ENCODE assay signal across 8 cellular contexts in genomic region chr9:78032599-78033457, GRCh38. TPM values are rescaled to one million over a fixed set of nuclear protein-coding genes. Genes with fewer than 3 reads are reported as not detected.
A peak's percentile ranks its signal among the peaks of the same experiment; 100 is the strongest.
DNase-seq lines count a peak whose midpoint lies in the region; ATAC-seq and TF ChIP-seq lines count a peak whose summit lies in the region.

No MANE protein-coding gene starts in this region.

- TF ChIP-seq CTCF in C4-2B (conservative IDR thresholded peaks at IDR 0.05) (no peak), ascending aorta (IDR thresholded peaks at IDR 0.05) (no peak), GM10266 (IDR thresholded peaks at IDR 0.05; ENCODE audit: control insufficient read depth, insufficient read depth, low read depth, missing control alignments) (no peak)

- H3K4me1 ChIP-seq in HUES64 (ENCODE audit: insufficient read depth, low read length) (peaks cover 23% of the 10 kb centered on the region; the same call in 1 of the 2 replicates), ascending aorta (peaks cover 0 to 11% of the 10 kb centered on the region in 2 donors), subcutaneous abdominal adipose tissue (ENCODE audit: control insufficient read depth in 5 of 5, insufficient read depth in 5 of 5, low read length in 5 of 5) (peaks cover 3 to 46% (median 31%) of the 10 kb centered on the region in 5 donors)

- H3K4me3 ChIP-seq in HUES64 (ENCODE audit: low read length) (peak overlapping the region; percentile 94), ascending aorta (peak overlapping the region; percentile 88 to 95), subcutaneous abdominal adipose tissue (ENCODE audit: low read depth in 1 of 5, low read length in 5 of 5) (peak overlapping the region; percentile 87 to 93 (median 89))

- intact Hi-C loops in ascending aorta (cut with DNase I) = loop anchor here (2.0 to 10.0 kb wide), 7 partner anchors 86 to 858 kb away; partner anchors contain the start of genes GNA14 and VPS13A

- no peaks in the 10 kb centered on the region for H3K9me3 ChIP-seq in HUES64 (ENCODE audit: insufficient read depth, low read depth, low read length)
- H3K9me3 ChIP-seq in ascending aorta = no peaks in the 10 kb centered on the region
- H3K9me3 ChIP-seq in subcutaneous abdominal adipose tissue (ENCODE audit: control insufficient read depth in 5 of 5, low read length in 5 of 5) = no peaks in the 10 kb centered on the region

- H3K9ac ChIP-seq in HUES64 (ENCODE audit: low read depth, low read length) (peak overlapping the region; percentile 90), subcutaneous abdominal adipose tissue (ENCODE audit: low read length in 5 of 5) (peak overlapping the region; percentile 87 to 94 (median 89))

- no peak for DNase-seq in ascending aorta (ENCODE audit: low spot score in 2 of 2)
- DNase-seq in glomerular visceral epithelial cell (ENCODE audit: extremely low spot score) = no peak
- no peak for DNase-seq in GM10266 (ENCODE audit: extremely low spot score)

- no peaks in the 10 kb centered on the region for H3K36me3 ChIP-seq in HUES64 (ENCODE audit: insufficient read depth, low read length)
- no peaks in the 10 kb centered on the region for H3K36me3 ChIP-seq in ascending aorta
- no peaks in the 10 kb centered on the region for H3K36me3 ChIP-seq in subcutaneous abdominal adipose tissue (ENCODE audit: control insufficient read depth in 5 of 5, insufficient read depth in 5 of 5, low read length in 5 of 5)

- peak overlapping the region; percentile 61 for H3K27ac ChIP-seq in C4-2B
- H3K27ac ChIP-seq in HUES64 (ENCODE audit: low read depth, low read length) = peak overlapping the region; percentile 83
- H3K27ac ChIP-seq in ascending aorta = peak overlapping the region; percentile 91 to 98
- H3K27ac ChIP-seq in layer of hippocampus (ENCODE audit: low read depth, low read length) = peak overlapping the region; percentile 77
- H3K27ac ChIP-seq in subcutaneous abdominal adipose tissue (ENCODE audit: low read depth, low read length) = peak overlapping the region; percentile 93

- no peaks in the 10 kb centered on the region for H3K27me3 ChIP-seq in HUES64 (ENCODE audit: insufficient read depth, low read length)
- no peaks in the 10 kb centered on the region for H3K27me3 ChIP-seq in ascending aorta
- H3K27me3 ChIP-seq in layer of hippocampus (ENCODE audit: control insufficient read depth, insufficient read depth, low read length) = no peaks in the 10 kb centered on the region
- H3K27me3 ChIP-seq in subcutaneous abdominal adipose tissue (ENCODE audit: control insufficient read depth in 5 of 5, insufficient read depth in 4 of 5, low read length in 5 of 5) = no peaks in the 10 kb centered on the region

- whole genome bisulfite sequencing in HUES64 = 43% methylated on average over 17 of the region's 18 CpGs

- no peak for ATAC-seq in GM18868 (IDR thresholded peaks at IDR 0.05; ENCODE audit: unreplicated experiment)

RNA-seq across cellular contexts. Expression of gene GNAQ, which starts 1.2 kb away (rescaled TPM):
- 25.8 TPM for polyA plus RNA-seq in HUES64 (2013, experiment 1 of 2)
- 26.2 TPM for polyA plus RNA-seq in HUES64 (2013, experiment 2 of 2)
- total RNA-seq in ascending aorta = 29.2 TPM
